Comparison of ENCODE assay signal across 26 cellular contexts in the genomic region with DNA sequence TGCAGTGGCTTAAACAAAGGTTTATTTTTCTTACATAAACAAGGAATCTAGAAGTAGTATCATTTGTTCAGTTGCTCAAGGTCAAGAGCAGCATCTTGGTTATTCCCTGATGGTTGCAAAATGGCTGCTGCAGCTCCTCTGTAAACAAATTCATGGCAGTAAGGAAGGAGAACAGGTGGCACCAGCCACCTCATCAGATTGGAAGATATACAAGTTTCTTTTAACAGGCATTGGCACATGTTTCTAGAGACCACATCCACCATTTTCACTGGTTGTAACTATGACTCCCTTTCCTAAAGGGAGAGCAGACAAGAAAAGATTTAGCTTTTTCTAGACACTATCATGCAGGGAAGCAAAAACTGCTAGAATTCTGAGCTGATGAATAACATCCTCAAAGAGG. TPM values are rescaled to one million over a fixed set of nuclear protein-coding genes. Genes with fewer than 3 reads are reported as not detected.
"Had no signal": no experiment of that assay in that cellular context is flagged by ENCODE, and none has a peak within 500 bp of the region (broad histone marks: within the 10 kb centered on the region; RNA-seq: fewer than 3 reads in every experiment).

No MANE protein-coding gene starts in this region.

- H3K4me3 ChIP-seq: coronary artery, dorsolateral prefrontal cortex had no signal

- H3K27me3 ChIP-seq: brain microvascular endothelial cell, dorsolateral prefrontal cortex had no signal

- DNase-seq: activated CD4-positive, alpha-beta memory T cell treated with anti-CD3 and anti-CD28 coated beads, Interleukin-2, amount 10 ng/mL, durations not matched to agents 7 days and 5 days; activated CD4-positive, alpha-beta T cell treated with anti-CD3 and anti-CD28 coated beads for 36 hours; activated CD4-positive, alpha-beta T cell treated with anti-CD3 and anti-CD28 coated beads, Interleukin-2, amount 10 ng/mL, durations not matched to agents 7 days and 5 days; activated CD4-positive, alpha-beta T cell treated with anti-CD3 and anti-CD28 coated beads, Interleukin-2, amount 50 U/mL, for 4 hours; activated CD4-positive, CD25-positive, alpha-beta regulatory T cell; activated CD4-positive, CD25-positive, alpha-beta regulatory T cell treated with anti-CD3 and anti-CD28 coated beads, Interleukin-2, amount 50 U/mL, for 72 hours; activated CD8-positive, alpha-beta memory T cell treated with anti-CD3 and anti-CD28 coated beads, Interleukin-2, amount 50 U/mL, for 48 hours; activated gamma-delta T cell; activated naive CD4-positive, alpha-beta T cell; activated naive CD4-positive, alpha-beta T cell treated with anti-CD3 and anti-CD28 coated beads, Interleukin-2, amount 10 ng/mL, durations not matched to agents 7 days and 5 days; activated naive CD8-positive, alpha-beta T cell treated with anti-CD3 and anti-CD28 coated beads, Interleukin-2, amount 10 ng/mL, durations not matched to agents 7 days and 5 days; activated T-cell treated with anti-CD3 and anti-CD28 coated beads for 4 hours; activated T-cell treated with anti-CD3 and anti-CD28 coated beads, Interleukin-2, amount 50 U/mL, for 24 hours; activated T-cell treated with anti-CD3 and anti-CD28 coated beads, Interleukin-2, amount 50 U/mL, for 72 hours; amniotic stem cell; anterior cingulate cortex; brain microvascular endothelial cell; dorsolateral prefrontal cortex; effector memory CD4-positive, alpha-beta T cell; endodermal cell; foreskin fibroblast; head of caudate nucleus; T-helper 17 cell; T1000 had no signal

- H3K36me3 ChIP-seq: brain microvascular endothelial cell had no signal

- H3K27ac ChIP-seq: brain microvascular endothelial cell, coronary artery, dorsolateral prefrontal cortex had no signal

RNA-seq across cellular contexts. Expression of gene PKDCC, which starts 46.3 kb away (rescaled TPM):
- total RNA-seq: activated CD4-positive, alpha-beta memory T cell treated with anti-CD3 and anti-CD28 coated beads, Interleukin-2, amount 10 ng/mL, durations not matched to agents 7 days and 5 days; activated CD4-positive, alpha-beta T cell treated with anti-CD3 and anti-CD28 coated beads for 36 hours; activated CD4-positive, alpha-beta T cell treated with anti-CD3 and anti-CD28 coated beads, Interleukin-2, amount 10 ng/mL, durations not matched to agents 7 days and 5 days; activated naive CD4-positive, alpha-beta T cell treated with anti-CD3 and anti-CD28 coated beads, Interleukin-2, amount 50 U/mL, for 72 hours; activated naive CD8-positive, alpha-beta T cell treated with anti-CD3 and anti-CD28 coated beads, Interleukin-2, amount 10 ng/mL, durations not matched to agents 7 days and 5 days; activated T-cell treated with anti-CD3 and anti-CD28 coated beads, Interleukin-2, amount 50 U/mL, for 72 hours had no signal
